Comparison of ENCODE assay signal across 1 cellular context in genomic region chr3:112650472-112650871, GRCh38.
TF ChIP-seq lines count a peak whose summit lies in the region.

No MANE protein-coding gene starts in this region.

TF ChIP-seq in H1, 55 proteins besides CTCF, POLR2A, EP300 and RAD21:
- TF ChIP-seq CTBP2 (IDR thresholded peaks at IDR 0.05; ENCODE audit: borderline replicate concordance, insufficient read depth, insufficient read length, low read length) (no peak), KDM4A (IDR thresholded peaks at IDR 0.05; ENCODE audit: low read depth, low read length, severe bottlenecking) (no peak), CHD7 (IDR thresholded peaks at IDR 0.05; ENCODE audit: insufficient replicate concordance, low read length) (no peak), GABPA (IDR thresholded peaks at IDR 0.05; ENCODE audit: borderline replicate concordance, insufficient read depth, low read length) (no peak), CREB1 (IDR thresholded peaks at IDR 0.05) (no peak), EZH2 (IDR thresholded peaks at IDR 0.05; ENCODE audit: low read depth, low read length, severe bottlenecking) (no peak)
